ENCODE assay signal across 8 cellular contexts in the genomic region with DNA sequence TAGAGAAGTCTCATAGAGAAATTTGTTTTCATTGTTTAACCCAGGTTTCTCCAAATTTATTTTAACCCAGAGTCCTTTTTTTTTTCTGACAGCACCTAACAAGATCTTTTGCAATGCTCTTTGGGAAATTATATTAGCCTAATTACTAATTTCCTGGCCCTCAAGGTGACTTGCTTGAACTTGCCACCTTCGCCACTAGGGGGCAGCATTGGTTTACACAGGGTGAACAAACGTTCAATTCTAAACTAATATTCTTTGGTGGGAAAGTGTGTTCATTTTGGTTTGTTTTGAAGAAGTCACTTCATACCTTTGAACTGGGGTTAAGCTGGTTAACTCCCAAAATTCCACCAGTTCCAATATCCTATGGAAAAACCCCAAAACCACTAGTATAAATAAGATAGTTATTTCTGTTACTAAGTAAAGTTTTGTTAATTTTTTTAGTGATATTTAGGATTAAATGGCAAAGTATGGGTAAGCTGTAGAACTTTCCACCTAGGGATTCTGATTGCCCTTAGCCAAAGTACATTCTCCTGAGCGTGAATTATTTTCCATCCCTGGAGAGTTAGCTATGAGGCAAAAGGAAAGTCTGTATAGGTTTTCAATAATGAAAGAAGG. TPM values are rescaled to one million over a fixed set of nuclear protein-coding genes. Genes with fewer than 3 reads are reported as not detected.
A peak's percentile ranks its signal among the peaks of the same experiment; 100 is the strongest.
DNase-seq lines count a peak whose midpoint lies in the region; ATAC-seq lines count a peak whose summit lies in the region.

No MANE protein-coding gene starts in this region.

- H2BK5ac ChIP-seq in mesendoderm (ENCODE audit: low read length): no peak overlapping the region

- H3K18ac ChIP-seq in mesendoderm (ENCODE audit: low read length): no peak overlapping the region

- H3K23ac ChIP-seq in mesendoderm (ENCODE audit: low read length): no peak overlapping the region

- H3K9me3 Mint-ChIP-seq in effector memory CD8-positive, alpha-beta T cell: no peaks in the 10 kb centered on the region

- no peak overlapping the region for H4K8ac ChIP-seq in mesendoderm (ENCODE audit: low read depth, low read length)

- no peak overlapping the region for H3K56ac ChIP-seq in mesendoderm (ENCODE audit: low read length)

- H3K27me3 Mint-ChIP-seq in effector memory CD8-positive, alpha-beta T cell: peaks cover 12 to 38% of the 10 kb centered on the region in 2 donors

- no peak overlapping the region for H3K27ac Mint-ChIP-seq in effector memory CD8-positive, alpha-beta T cell

- H3K4me2 ChIP-seq in mesendoderm (ENCODE audit: low read length): no peak overlapping the region

- H3K4me3 ChIP-seq in mesendoderm (ENCODE audit: low read length): no peak overlapping the region

- no peaks in the 10 kb centered on the region for H3K36me3 Mint-ChIP-seq in effector memory CD8-positive, alpha-beta T cell (ENCODE audit: insufficient read depth)

- H3K4me1 ChIP-seq in mesendoderm (ENCODE audit: control insufficient read depth, low read depth, low read length): no peaks in the 10 kb centered on the region

- H3K4me3 Mint-ChIP-seq in effector memory CD8-positive, alpha-beta T cell: no peak overlapping the region

- no peak overlapping the region for H3K9ac ChIP-seq in mesendoderm (ENCODE audit: low read length)

- no peak overlapping the region for H3K27ac ChIP-seq in mesendoderm (ENCODE audit: low read depth, low read length)

- H3K4ac ChIP-seq in mesendoderm (ENCODE audit: low read depth, low read length): no peak overlapping the region

- peak; percentile 74 for DNase-seq in GM03348 (ENCODE audit: low spot score)
- peak; percentile 78 for DNase-seq in NCI-H748 (lab: John Stamatoyannopoulos, UW; ENCODE audit: unreplicated experiment)
- DNase-seq in activated CD4-positive, alpha-beta T cell treated with anti-CD3 and anti-CD28 coated beads, Interleukin-2, amount 50 U/mL, for 48 hours: peak; percentile 85 to 88
- peak; percentile 71 to 78 (median 77) for DNase-seq in effector memory CD8-positive, alpha-beta T cell
- DNase-seq in mesendoderm: peak; percentile 71
- peak; percentile 60 to 72 for DNase-seq in stimulated activated CD8-positive, alpha-beta memory T cell treated with anti-CD3 and anti-CD28 coated beads, Interleukin-2, amount 100 ng/mL, for 1 hour (ENCODE audit: low read depth in 2 of 2)

- H2BK120ac ChIP-seq in mesendoderm (ENCODE audit: low read depth, low read length): no peak overlapping the region

- no peaks in the 10 kb centered on the region for H3K36me3 ChIP-seq in mesendoderm (ENCODE audit: control insufficient read depth, insufficient read depth, low read length)

- H3K79me1 ChIP-seq in mesendoderm (ENCODE audit: low read length): no peaks in the 10 kb centered on the region

- ATAC-seq in HG03095 (IDR thresholded peaks at IDR 0.05; ENCODE audit: unreplicated experiment): peak; percentile 54
- ATAC-seq in effector memory CD8-positive, alpha-beta T cell (replicated peaks): peak; percentile 44
- ATAC-seq in HG02970 (IDR thresholded peaks at IDR 0.05; ENCODE audit: low FRiP score, unreplicated experiment): no peak

- H3K79me2 ChIP-seq in mesendoderm (ENCODE audit: control insufficient read depth, insufficient read depth, low read length): no peaks in the 10 kb centered on the region

- H3K27me3 ChIP-seq in mesendoderm (ENCODE audit: insufficient read depth, low read length, poor library complexity): no peaks in the 10 kb centered on the region

- H4K5ac ChIP-seq in mesendoderm (ENCODE audit: low read length): no peak overlapping the region

- WGBS in mesendoderm (ENCODE audit: extremely low coverage, insufficient coverage, low lambda C conversion rate): no CpG with 5 or more reads among the region's 3 CpGs

- H2AK5ac ChIP-seq in mesendoderm (ENCODE audit: low read length): no peak overlapping the region

- no peak overlapping the region for H2BK15ac ChIP-seq in mesendoderm (replicated peaks; ENCODE audit: low read depth)

- no peaks in the 10 kb centered on the region for H3K4me1 Mint-ChIP-seq in effector memory CD8-positive, alpha-beta T cell (ENCODE audit: low read depth in 2 of 2)

RNA-seq across cellular contexts. Expression of a gene that starts 13.0 kb away (rescaled TPM):
- 1.6 TPM for polyA plus RNA-seq in mesendoderm (2013, experiment 1 of 2)
- polyA plus RNA-seq in mesendoderm (2013, experiment 2 of 2): 0.99 TPM

RNA-seq across cellular contexts. Expression of a gene that starts 57.4 kb away (rescaled TPM):
- polyA plus RNA-seq in mesendoderm (2013, experiment 1 of 2): 32.9 TPM
- polyA plus RNA-seq in mesendoderm (2013, experiment 2 of 2): 34.9 TPM
